In the genomic region with DNA sequence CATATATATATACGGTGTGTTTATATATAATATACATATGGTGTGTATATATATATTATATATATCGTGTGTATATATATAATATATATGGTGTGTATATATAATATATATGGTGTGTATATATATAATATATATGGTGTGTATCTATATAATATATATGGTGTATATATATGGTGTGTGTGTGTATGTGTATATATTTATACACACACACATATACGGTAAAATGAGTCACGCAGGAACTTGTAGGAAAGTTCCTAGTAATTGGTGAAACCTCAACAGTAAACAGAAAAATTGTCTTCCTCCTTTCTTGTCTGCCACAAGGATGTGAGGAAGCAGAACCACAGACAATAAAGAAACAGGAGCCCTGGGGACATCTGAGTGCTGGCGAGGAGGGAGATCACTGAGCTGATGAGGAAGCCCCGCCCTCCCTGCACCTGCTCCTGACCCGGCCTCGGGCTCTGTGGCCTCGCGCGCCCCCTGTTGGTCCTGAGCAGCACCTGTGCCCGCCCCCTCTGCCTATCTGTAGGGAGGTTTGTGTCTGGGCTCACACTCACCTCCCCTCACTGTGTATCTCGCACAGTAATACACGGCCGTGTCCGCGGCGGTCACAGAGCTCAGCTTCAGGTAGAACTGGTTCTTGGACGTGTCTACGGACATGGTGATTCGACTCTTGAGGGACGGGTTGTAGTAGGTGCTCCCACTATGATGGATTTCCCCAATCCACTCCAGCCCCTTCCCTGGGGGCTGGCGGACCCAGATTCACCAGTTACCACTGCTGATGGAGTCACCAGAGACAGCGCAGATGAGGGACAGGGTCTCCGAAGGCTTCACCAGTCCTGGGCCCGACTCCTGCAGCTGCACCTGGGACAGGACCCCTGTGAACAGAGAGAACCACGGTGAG, we compare ENCODE assay signal across 8 cellular contexts.
DNase-seq lines count a peak whose midpoint lies in the region; ATAC-seq and TF ChIP-seq lines count a peak whose summit lies in the region.

No MANE protein-coding gene starts in this region.

- H3K4me1 ChIP-seq in RWPE2 (ENCODE audit: insufficient read depth, poor library complexity, severe bottlenecking): no peaks in the 10 kb centered on the region

- no peaks in the 10 kb centered on the region for H3K9me3 ChIP-seq in RWPE2 (ENCODE audit: severe bottlenecking)

- ATAC-seq in HG02885 (IDR thresholded peaks at IDR 0.05; ENCODE audit: poor library complexity, unreplicated experiment) (peak; percentile 62), RWPE2 (ENCODE audit: low read depth) (peak; percentile 42; the same call in 1 of the 3 replicates)

- peaks cover 13% of the 10 kb centered on the region for H3K27me3 ChIP-seq in RWPE2 (ENCODE audit: insufficient read depth, poor library complexity, severe bottlenecking)

- WGBS in lower leg skin, 2 donors: 54 to 62% methylated on average over 27 of the region's 27 CpGs

- no peak overlapping the region for H3K4me3 ChIP-seq in RWPE2 (ENCODE audit: severe bottlenecking)
- no peak overlapping the region for H3K4me3 ChIP-seq in lower leg skin (ENCODE audit: low read depth, poor library complexity, severe bottlenecking)
- no peak overlapping the region for H3K4me3 ChIP-seq in coronary artery

- TF ChIP-seq POLR2A in lower leg skin (IDR thresholded peaks at IDR 0.05): no peak

- peak; percentile 22 for TF ChIP-seq CTCF in RWPE2 (IDR thresholded peaks at IDR 0.05; ENCODE audit: poor library complexity, severe bottlenecking)
- TF ChIP-seq CTCF in lower leg skin (IDR thresholded peaks at IDR 0.05): no peak
- TF ChIP-seq CTCF in coronary artery (IDR thresholded peaks at IDR 0.05): no peak

- no peaks in the 10 kb centered on the region for H3K36me3 ChIP-seq in RWPE2 (ENCODE audit: low read depth)

- H3K27ac ChIP-seq in RWPE2 (ENCODE audit: poor library complexity, severe bottlenecking) (no peak overlapping the region), coronary artery (no peak overlapping the region)

- DNase-seq in Caki2 (ENCODE audit: low read depth): peak; percentile 10
- no peak for DNase-seq in RWPE2 (ENCODE audit: low spot score)
- peak; percentile 64 for DNase-seq in activated effector memory CD4-positive, alpha-beta T cell treated with Interleukin-2 at 50 U/mL for 16 hours
- DNase-seq in stimulated activated CD4-positive, alpha-beta T cell treated with anti-CD3 and anti-CD28 coated beads, Interleukin-1b, Interleukin-23, amount 100 ng/mL, for 24 hours (ENCODE audit: low read depth in 4 of 4, low spot score in 1 of 4): peak; percentile 60 to 81 (median 75)
- no peak for DNase-seq in HuH-7.5 (ENCODE audit: low spot score)
- no peak for DNase-seq in lower leg skin (ENCODE audit: low spot score in 2 of 2)
- no peak for DNase-seq in coronary artery (ENCODE audit: low spot score)

- in situ Hi-C loops in Caki2 (cut with HindIII; ENCODE audit: low pct_unique_long_range_greater_than_20kb, low sequenced_read_pairs): no loop called here

- intact Hi-C loops in lower leg skin (cut with DNase I; ENCODE audit: low total_unique reads): no loop called here

Comparison
In these comparisons a context has a peak if more than half of its experiments do, and no peak if none do; other contexts are left out.
1. DNase-seq: peak in Caki2 (single experiment), activated effector memory CD4-positive, alpha-beta T cell treated with Interleukin-2 at 50 U/mL for 16 hours (single experiment) and stimulated activated CD4-positive, alpha-beta T cell treated with anti-CD3 and anti-CD28 coated beads, Interleukin-1b, Interleukin-23, amount 100 ng/mL, for 24 hours (4 of 4); none in RWPE2 (single experiment), HuH-7.5 (single experiment), lower leg skin (0 of 2) and coronary artery (single experiment).